20 cellular contexts compared by ENCODE assay signal in the genomic region with DNA sequence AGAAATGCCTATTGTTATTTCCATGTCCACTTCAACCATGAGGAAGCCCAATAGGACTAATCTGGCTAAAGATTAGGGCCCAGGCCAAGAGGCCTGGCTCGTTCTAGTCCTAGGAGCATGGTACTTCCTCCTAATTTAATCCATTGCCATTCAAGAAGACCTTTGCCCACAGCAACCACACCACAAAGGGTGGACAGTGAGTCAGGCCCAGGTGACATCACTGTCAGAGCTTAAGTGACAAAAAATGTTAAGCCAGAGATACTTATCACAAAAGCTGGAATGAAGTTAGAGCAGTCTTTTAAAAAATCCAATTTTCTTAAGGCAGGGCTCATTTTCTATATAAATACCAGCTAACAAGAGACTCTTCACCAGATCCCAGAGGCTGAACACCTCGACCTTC. TPM values are rescaled to one million over a fixed set of nuclear protein-coding genes. Genes with fewer than 3 reads are reported as not detected.
DNase-seq lines count a peak whose midpoint lies in the region; ATAC-seq and TF ChIP-seq lines count a peak whose summit lies in the region.
"Had no signal": no experiment of that assay in that cellular context is flagged by ENCODE, and none has a peak within 500 bp of the region (broad histone marks: within the 10 kb centered on the region; RNA-seq: fewer than 3 reads in every experiment).

Gene SPRR3 (plus strand): TSS at position 368 of the 400 bp plus-strand sequence. CDS start 1,272 bp downstream, outside the sequence.

- H2BK12ac ChIP-seq in trophoblast cell (ENCODE audit: low read length), result peak within 1 kb of the TSS; percentile 84

- no peak within 1 kb of the TSS for H4K12ac ChIP-seq in trophoblast cell (ENCODE audit: low read depth, low read length)

- CTCF ChIA-PET in Calu3 (lab: Charles Lee) (no interaction called here), PC-3 (lab: Charles Lee) (interaction anchor here (0.6 kb wide), 1 partner anchor 222 kb away, joined by 3 read pairs; no protein-coding TSS in a partner anchor)

- BruUV-seq in Calu3 (replicated peaks; lab: Mats Ljungman, UMichigan) (no TSS peak), PC-3 (replicated peaks; lab: Mats Ljungman, UMichigan) (no TSS peak)

- H3K9ac ChIP-seq in PC-3 (ENCODE audit: low read length) (no peak within 1 kb of the TSS), trophoblast cell (ENCODE audit: low read length) (no peak within 1 kb of the TSS)

- no CpG with 5 or more reads among the region's 2 CpGs for WGBS in trophoblast cell (ENCODE audit: extremely low coverage, insufficient coverage, insufficient read length)
- 31 to 56% (median 50%) methylated on average over 2 of the region's 2 CpGs for WGBS in heart left ventricle, 4 donors
- WGBS in sigmoid colon, 2 donors, result 34 to 71% methylated on average over 2 of the region's 2 CpGs

- H3K36me3 ChIP-seq in PC-3 (ENCODE audit: low read depth, low read length), result no peaks in the 10 kb centered on the region
- no peaks in the 10 kb centered on the region for H3K36me3 ChIP-seq in trophoblast cell (ENCODE audit: control insufficient read depth in 1 of 2, insufficient read depth in 2 of 2, low read length in 2 of 2)
- H3K36me3 ChIP-seq in heart left ventricle, result no peaks in the 10 kb centered on the region
- no peaks in the 10 kb centered on the region for H3K36me3 ChIP-seq in sigmoid colon
- H3K36me3 ChIP-seq: BE2C had no signal

- no peaks in the 10 kb centered on the region for H4K20me1 ChIP-seq in PC-3 (ENCODE audit: low read length)

- TF ChIP-seq POLR2A in heart left ventricle (IDR thresholded peaks at IDR 0.05) (no peak), sigmoid colon (IDR thresholded peaks at IDR 0.05) (no peak)

- H3K4me3 Mint-ChIP-seq in Calu3 (ENCODE audit: low read depth, unreplicated experiment), result no peak within 1 kb of the TSS
- H3K4me3 Mint-ChIP-seq: CD4-positive, alpha-beta memory T cell had no signal

- peak within 1 kb of the TSS; percentile 63 for H4K8ac ChIP-seq in trophoblast cell (ENCODE audit: low read depth, low read length)

- no peak within 1 kb of the TSS for H3K14ac ChIP-seq in trophoblast cell (ENCODE audit: low read length)

- peaks cover 22% of the 10 kb centered on the region for H3K27me3 ChIP-seq in PC-3 (ENCODE audit: low read length)
- no peaks in the 10 kb centered on the region for H3K27me3 ChIP-seq in trophoblast cell (ENCODE audit: insufficient read depth, low read length)
- peaks cover 0 to 6% (median 0%) of the 10 kb centered on the region in 9 donors for H3K27me3 ChIP-seq in heart left ventricle
- H3K27me3 ChIP-seq in sigmoid colon, result no peaks in the 10 kb centered on the region
- H3K27me3 ChIP-seq: BE2C had no signal

- H3K9me3 Mint-ChIP-seq in Calu3 (ENCODE audit: low read depth, unreplicated experiment), result peaks cover 7% of the 10 kb centered on the region

- H3K4me1 Mint-ChIP-seq in Calu3 (ENCODE audit: low read depth, unreplicated experiment), result peaks cover 72% of the 10 kb centered on the region
- H3K4me1 Mint-ChIP-seq: CD4-positive, alpha-beta memory T cell had no signal

- no peak within 1 kb of the TSS for H2AK5ac ChIP-seq in trophoblast cell (ENCODE audit: low read length)

- H3K79me1 ChIP-seq in trophoblast cell (ENCODE audit: low read length), result no peaks in the 10 kb centered on the region

- no peak within 1 kb of the TSS for H3K4ac ChIP-seq in trophoblast cell (ENCODE audit: low read depth, low read length)

- H3K23ac ChIP-seq in trophoblast cell (ENCODE audit: low read length), result no peak within 1 kb of the TSS

- H3K4me2 ChIP-seq in PC-3 (ENCODE audit: low read length) (no peak within 1 kb of the TSS), trophoblast cell (ENCODE audit: low read length) (no peak within 1 kb of the TSS)

- DNase-seq in Calu3 (peak; percentile 66), PC-3 (peak; percentile 22), trophoblast cell (peak; percentile 75 to 93), heart left ventricle (no peak), sigmoid colon (no peak)
- DNase-seq: BE2C; CD4-positive, alpha-beta memory T cell; GF-D8; GOT3; KBM-7; NCI-H1417 treated with DMSO at 0.1 percent for 48 hours; NCI-H187 treated with DMSO at 0.1 percent for 48 hours; NCI-H226; NCI-H524 treated with DMSO at 0.1 percent for 48 hours had no signal

- H3K18ac ChIP-seq in trophoblast cell (ENCODE audit: low read length), result no peak within 1 kb of the TSS

- POLR2A ChIA-PET in PC-3 (lab: Charles Lee; ENCODE audit: unreplicated experiment), result no interaction called here

- ATAC-seq in PC-3, result no peak
- peak; percentile 65 for ATAC-seq in esophagus mucosa
- no peak for ATAC-seq in GM21390 (IDR thresholded peaks at IDR 0.05; ENCODE audit: unreplicated experiment)
- no peak for ATAC-seq in GM21526 (IDR thresholded peaks at IDR 0.05; ENCODE audit: low FRiP score, unreplicated experiment)
- no peak for ATAC-seq in heart left ventricle
- ATAC-seq: HCT116, Right ventricle myocardium inferior had no signal

- H3K36me3 Mint-ChIP-seq in Calu3 (ENCODE audit: insufficient read depth, unreplicated experiment), result peaks cover 11% of the 10 kb centered on the region
- H3K36me3 Mint-ChIP-seq: CD4-positive, alpha-beta memory T cell had no signal

- no peak within 1 kb of the TSS for H3K4me3 ChIP-seq in PC-3 (ENCODE audit: low read length)
- H3K4me3 ChIP-seq in trophoblast cell (ENCODE audit: low read depth, low read length), result no peak within 1 kb of the TSS
- no peak within 1 kb of the TSS for H3K4me3 ChIP-seq in heart left ventricle
- no peak within 1 kb of the TSS for H3K4me3 ChIP-seq in sigmoid colon

- H3K4me1 ChIP-seq in PC-3 (ENCODE audit: insufficient read depth, low read length) (no peaks in the 10 kb centered on the region), trophoblast cell (ENCODE audit: control insufficient read depth in 1 of 2, insufficient read depth in 2 of 2, low read length in 2 of 2) (peaks cover 15 to 22% of the 10 kb centered on the region in 2 experiments), heart left ventricle (no peaks in the 10 kb centered on the region), sigmoid colon (no peaks in the 10 kb centered on the region)
- H3K4me1 ChIP-seq: BE2C had no signal

- H4K91ac ChIP-seq in trophoblast cell (ENCODE audit: low read depth, low read length), result no peak within 1 kb of the TSS

- no peaks in the 10 kb centered on the region for H3K27me3 Mint-ChIP-seq in Calu3 (ENCODE audit: unreplicated experiment)

- TF ChIP-seq CTCF in Calu3 (IDR thresholded peaks at IDR 0.05; ENCODE audit: unreplicated experiment) (no peak), PC-3 (conservative IDR thresholded peaks at IDR 0.05; ENCODE audit: low read depth, low read length) (no peak), heart left ventricle (IDR thresholded peaks at IDR 0.05) (no peak), sigmoid colon (IDR thresholded peaks at IDR 0.05) (no peak)

- H3K27ac ChIP-seq in PC-3 (ENCODE audit: low read length) (no peak within 1 kb of the TSS), trophoblast cell (ENCODE audit: low read depth, low read length) (no peak within 1 kb of the TSS), heart left ventricle (no peak within 1 kb of the TSS), sigmoid colon (no peak within 1 kb of the TSS)

- no peaks in the 10 kb centered on the region for H3K79me2 ChIP-seq in PC-3 (ENCODE audit: low read length)
- H3K79me2 ChIP-seq in trophoblast cell (ENCODE audit: control insufficient read depth, insufficient read depth, low read length, poor library complexity), result peaks cover 1% of the 10 kb centered on the region

- H3K9me2 ChIP-seq in PC-3 (replicated peaks; ENCODE audit: low read length), result no peaks in the 10 kb centered on the region

- H3K9me3 ChIP-seq in PC-3 (ENCODE audit: low read length) (no peaks in the 10 kb centered on the region), trophoblast cell (ENCODE audit: insufficient read depth, low read depth, low read length) (no peaks in the 10 kb centered on the region), heart left ventricle (no peaks in the 10 kb centered on the region), sigmoid colon (no peaks in the 10 kb centered on the region)
- H3K9me3 ChIP-seq: BE2C had no signal

- peak within 1 kb of the TSS; percentile 90 for H3K27ac Mint-ChIP-seq in Calu3 (ENCODE audit: unreplicated experiment)
- H3K27ac Mint-ChIP-seq: CD4-positive, alpha-beta memory T cell had no signal

- H2AFZ ChIP-seq in PC-3 (ENCODE audit: low read length) (no peak within 1 kb of the TSS), trophoblast cell (ENCODE audit: insufficient read depth, low read length, poor library complexity) (peak within 1 kb of the TSS; percentile 55)

- no peak within 1 kb of the TSS for H2BK120ac ChIP-seq in trophoblast cell (ENCODE audit: insufficient read depth, low read length, poor library complexity)

- no peak for TF ChIP-seq EP300 in sigmoid colon (IDR thresholded peaks at IDR 0.05)

- no peaks in the 10 kb centered on the region for H3F3A ChIP-seq in PC-3 (ENCODE audit: low read length, unreplicated experiment)

- intact Hi-C loops in Calu3 (cut with micrococcal nuclease; ENCODE audit: unreplicated experiment) (no loop called here), PC-3 (cut with micrococcal nuclease) (no loop called here), heart left ventricle (cut with DNase I) (no loop called here), sigmoid colon (cut with DNase I) (no loop called here)

- no peak within 1 kb of the TSS for H2BK5ac ChIP-seq in trophoblast cell (ENCODE audit: low read depth, low read length, poor library complexity)

RNA-seq across cellular contexts. Expression of gene SPRR3, which starts in this region (rescaled TPM):
- total RNA-seq in Calu3 (2022), result 6.2 and 26.7 TPM in 2 replicates
- 0.51 TPM in 1 of 2 replicates, not detected in the other for total RNA-seq in PC-3 (2014; rRNA removed)
- total RNA-seq in esophagus mucosa, result 10,043 TPM
- 12.3 and 12.6 TPM in 2 replicates for polyA plus RNA-seq in trophoblast cell (2013)
- not detected for total RNA-seq in heart left ventricle
- 1 to 10 TPM in 1 of 2 donors, not detected in 1; 1.2 TPM for polyA plus RNA-seq in heart left ventricle
- not detected for total RNA-seq in sigmoid colon
- 10 to 100 TPM in 1 of 3 donors, 1 to 10 TPM in 1, not detected in 1; 2.1 to 13.2 TPM for polyA plus RNA-seq in sigmoid colon
- total RNA-seq: CD4-positive, alpha-beta memory T cell; Right ventricle myocardium inferior; SK-MEL-5 had no signal
- polyA plus RNA-seq: CD4-positive, alpha-beta memory T cell had no signal

Comparison
In these comparisons a context has a peak if more than half of its experiments do, and no peak if none do; other contexts are left out.
1. RNA of gene SPRR3 (total RNA-seq): 10,043 TPM in esophagus mucosa (single experiment); 6.2 to 26.7 TPM in Calu3, 0.51 TPM in PC-3, not detected in heart left ventricle and not detected in sigmoid colon; every median in the first group is over 100 times any median in the second.
2. Peak in DNase-seq in PC-3; RNA of the gene not detected or under 1 TPM.
3. DNase-seq: peak in Calu3 (single experiment) and trophoblast cell (2 of 2); none in heart left ventricle (0 of 5) and sigmoid colon (single experiment).